10 cellular contexts compared by ENCODE assay signal in genomic region chr2:215751200-215751910, GRCh38.
DNase-seq lines count a peak whose midpoint lies in the region; ATAC-seq and TF ChIP-seq lines count a peak whose summit lies in the region.
"Had no signal": no experiment of that assay in that cellular context is flagged by ENCODE, and none has a peak within 500 bp of the region (broad histone marks: within the 10 kb centered on the region; RNA-seq: fewer than 3 reads in every experiment).

No MANE protein-coding gene starts in this region.

- H3K27me3 ChIP-seq in endodermal cell (ENCODE audit: control insufficient read depth, insufficient read depth, low read length, poor library complexity, severe bottlenecking): no peaks in the 10 kb centered on the region

- DNase-seq in AG09309 (ENCODE audit: low read depth) (peak; percentile 88), HFFc6 (peak; percentile 87), astrocyte of the spinal cord (ENCODE audit: low read depth, low spot score) (peak; percentile 95), kidney tubule cell (ENCODE audit: low spot score) (peak; percentile 95), GOT3 (lab: John Stamatoyannopoulos, UW) (no peak), endodermal cell (no peak), Right ventricle myocardium superior (no peak)
- DNase-seq: NCI-H446 had no signal

- no peaks in the 10 kb centered on the region for H3K9me3 ChIP-seq in endodermal cell (ENCODE audit: control insufficient read depth, low read length)

- ATAC-seq in GM19324 (IDR thresholded peaks at IDR 0.05; ENCODE audit: low FRiP score, unreplicated experiment) (no peak), Right ventricle myocardium superior (ENCODE audit: poor library complexity) (no peak)
- ATAC-seq: sciatic nerve had no signal

- no peaks in the 10 kb centered on the region for H3K9me3 Mint-ChIP-seq in HFFc6
- no peaks in the 10 kb centered on the region for H3K9me3 Mint-ChIP-seq in endodermal cell

- peaks cover 74% of the 10 kb centered on the region for H3K4me1 Mint-ChIP-seq in HFFc6 (ENCODE audit: low read depth)
- H3K4me1 Mint-ChIP-seq in endodermal cell: peaks cover 9% of the 10 kb centered on the region

- in situ Hi-C loops in astrocyte of the spinal cord (cut with HindIII; ENCODE audit: low sequenced_read_pairs): no loop called here

- intact Hi-C loops in Right ventricle myocardium superior (cut with DNase I): no loop called here

- H3K4me1 ChIP-seq in endodermal cell (ENCODE audit: control insufficient read depth, insufficient read depth, low read length): no peaks in the 10 kb centered on the region

- H3K9ac ChIP-seq in endodermal cell (ENCODE audit: extremely low read depth, low read length, poor library complexity, severe bottlenecking): no peak overlapping the region

- H3K4me3 ChIP-seq in AG09309 (ENCODE audit: control insufficient read depth, low read depth, low read length): no peak overlapping the region
- no peak overlapping the region for H3K4me3 ChIP-seq in astrocyte of the spinal cord (ENCODE audit: low read depth, low read length)
- no peak overlapping the region for H3K4me3 ChIP-seq in endodermal cell (ENCODE audit: low read length)

- H3K27me3 Mint-ChIP-seq in HFFc6 (ENCODE audit: insufficient read depth) (peaks cover 4% of the 10 kb centered on the region; the same call in 1 of the 2 replicates), endodermal cell (ENCODE audit: insufficient read depth) (no peaks in the 10 kb centered on the region)

- WGBS in endodermal cell (ENCODE audit: insufficient coverage in 1 of 2, insufficient read length in 1 of 2), 2 experiments: 71 to 86% methylated on average over 2 to 3 of the region's 3 CpGs

- H3K27ac Mint-ChIP-seq in HFFc6: peak overlapping the region; percentile 65
- no peak overlapping the region for H3K27ac Mint-ChIP-seq in endodermal cell

- TF ChIP-seq CTCF in AG09309 (IDR thresholded peaks at IDR 0.05; ENCODE audit: control insufficient read depth, insufficient read depth, low read depth, low read length, missing control alignments): no peak
- TF ChIP-seq CTCF in HFFc6 (IDR thresholded peaks at IDR 0.05): no peak
- TF ChIP-seq CTCF in astrocyte of the spinal cord (IDR thresholded peaks at IDR 0.05; ENCODE audit: low read depth, low read length): no peak
- no peak for TF ChIP-seq CTCF in endodermal cell (conservative IDR thresholded peaks at IDR 0.05)

- no peaks in the 10 kb centered on the region for H3K36me3 ChIP-seq in endodermal cell (ENCODE audit: control insufficient read depth, insufficient read depth, low read length)

- no peak overlapping the region for H3K27ac ChIP-seq in endodermal cell (ENCODE audit: low read depth, low read length)

- peak overlapping the region; percentile 16 for H3K4me3 Mint-ChIP-seq in HFFc6
- no peak overlapping the region for H3K4me3 Mint-ChIP-seq in endodermal cell

- H3K36me3 Mint-ChIP-seq in HFFc6 (ENCODE audit: low read depth): no peaks in the 10 kb centered on the region; the same call in 1 of the 2 replicates
- no peaks in the 10 kb centered on the region for H3K36me3 Mint-ChIP-seq in endodermal cell (ENCODE audit: low read depth)

Comparison
In these comparisons a context has a peak if more than half of its experiments do, and no peak if none do; other contexts are left out.
1. DNase-seq: peak in AG09309 (single experiment), HFFc6 (single experiment), astrocyte of the spinal cord (single experiment) and kidney tubule cell (single experiment); none in GOT3 (single experiment), endodermal cell (single experiment) and Right ventricle myocardium superior (single experiment).